ENCODE assay signal across 8 cellular contexts in genomic region chr12:82650627-82651337, GRCh38. TPM values are rescaled to one million over a fixed set of nuclear protein-coding genes. Genes with fewer than 3 reads are reported as not detected.
DNase-seq lines count a peak whose midpoint lies in the region; FAIRE-seq and TF ChIP-seq lines count a peak whose summit lies in the region.

No MANE protein-coding gene starts in this region.

- CTCF ChIA-PET in HEK293 (lab: Yijun Ruan, JAX), result interaction anchor here (1.8 kb wide), 1 partner anchor 34 kb away, joined by 8 read pairs; no protein-coding TSS in a partner anchor

- WGBS in esophagus, 2 donors, result 31 to 50% methylated on average over 3 of the region's 3 CpGs

- H3K27ac ChIP-seq in HEK293 (ENCODE audit: extremely low read depth, low read depth, low read length) (no peak overlapping the region), esophagus (ENCODE audit: low read depth in 2 of 2, low read length in 1 of 2) (peak overlapping the region; percentile 54 to 80)

- FAIRE-seq in urothelium cell line (lab: Jason Lieb, UNC), result no peak

- H3K36me3 ChIP-seq in HEK293 (ENCODE audit: control insufficient read depth in 2 of 2, insufficient read depth in 1 of 2, low read length in 2 of 2) (no peaks in the 10 kb centered on the region), esophagus (ENCODE audit: control insufficient read depth in 2 of 2, insufficient read depth in 2 of 2, low read length in 1 of 2) (no peaks in the 10 kb centered on the region)

- H3K4me1 ChIP-seq in HEK293 (ENCODE audit: control insufficient read depth, insufficient read depth, low read length), result peaks cover 7% of the 10 kb centered on the region
- H3K4me1 ChIP-seq in esophagus (ENCODE audit: control insufficient read depth in 2 of 2, insufficient read depth in 2 of 2, low read length in 1 of 2), result no peaks in the 10 kb centered on the region

- peak; percentile 40 for DNase-seq in NCI-H2171 treated with DMSO at 0.1 percent for 48 hours (lab: John Stamatoyannopoulos, UW)
- DNase-seq in NCI-H2171 (lab: John Stamatoyannopoulos, UW), result no peak
- DNase-seq in M059J (ENCODE audit: low read depth), result peak; percentile 15
- peak; percentile 61 for DNase-seq in urothelium cell line (ENCODE audit: low spot score)
- no peak for DNase-seq in NCI-H1092 (lab: John Stamatoyannopoulos, UW)
- no peak for DNase-seq in OCI-M2 (lab: John Stamatoyannopoulos, UW; ENCODE audit: unreplicated experiment)

- TF ChIP-seq CTCF in HEK293 (tag by site-specific recombination; IDR thresholded peaks at IDR 0.05), result no peak

- H3K9me3 ChIP-seq in HEK293 (ENCODE audit: control insufficient read depth, insufficient read depth, low read depth, low read length), result no peaks in the 10 kb centered on the region
- H3K9me3 ChIP-seq in esophagus (ENCODE audit: control insufficient read depth in 2 of 2, insufficient read depth in 1 of 2, low read depth in 1 of 2, low read length in 1 of 2), result no peaks in the 10 kb centered on the region

- no peak overlapping the region for H3K4me3 ChIP-seq in HEK293 (ENCODE audit: low read depth, low read length)
- no peak overlapping the region for H3K4me3 ChIP-seq in esophagus (ENCODE audit: low read depth in 1 of 2, low read length in 2 of 2)

- H3K27me3 ChIP-seq in esophagus (ENCODE audit: control insufficient read depth in 1 of 2, insufficient read depth in 2 of 2, low read length in 2 of 2), result no peaks in the 10 kb centered on the region

- POLR2A ChIA-PET in HEK293 (lab: Yijun Ruan, JAX), result interaction anchor here (0.6 to 1.3 kb wide), 2 partner anchors 36 to 123 kb away, joined by 3 to 4 read pairs; partner anchors contain the start of gene TMTC2

TF ChIP-seq in HEK293, 187 proteins besides CTCF, POLR2A, EP300 and RAD21 (continues in another document):
- peak; percentile 27; the same call in 1 of the 2 replicates for TF ChIP-seq KLF9 (tag by site-specific recombination; IDR thresholded peaks at IDR 0.05; ENCODE audit: low read depth)
- TF ChIP-seq ZNF449 (tag by site-specific recombination; IDR thresholded peaks at IDR 0.05), result no peak
- TF ChIP-seq KLF8 (tag by site-specific recombination; IDR thresholded peaks at IDR 0.05), result peak; percentile 43; the same call in 1 of the 2 replicates
- peak; percentile 46; the same call in 1 of the 2 replicates for TF ChIP-seq HIC1 (tag by site-specific recombination; IDR thresholded peaks at IDR 0.05)
- peak; percentile 58 for TF ChIP-seq GLIS1 (tag by site-specific recombination; IDR thresholded peaks at IDR 0.05)
- no peak for TF ChIP-seq ZNF23 (tag by site-specific recombination; IDR thresholded peaks at IDR 0.05; ENCODE audit: borderline replicate concordance)
- TF ChIP-seq IKZF3 (tag by site-specific recombination; IDR thresholded peaks at IDR 0.05), result peak; percentile 56; the same call in 1 of the 2 replicates
- 0 out of 2 replicates have a peak, but pooled peaks have one; percentile 51 for TF ChIP-seq TSHZ1 (tag by site-specific recombination; IDR thresholded peaks at IDR 0.05; ENCODE audit: borderline replicate concordance)
- no peak for TF ChIP-seq ZNF48 (tag by site-specific recombination; IDR thresholded peaks at IDR 0.05)
- no peak for TF ChIP-seq FEZF1 (tag by site-specific recombination; IDR thresholded peaks at IDR 0.05)
- no peak for TF ChIP-seq ZEB2 (tag by site-specific recombination; IDR thresholded peaks at IDR 0.05)
- TF ChIP-seq ZBTB17 (tag by site-specific recombination; IDR thresholded peaks at IDR 0.05), result peak; percentile 66
- no peak for TF ChIP-seq ZFP69B (tag by site-specific recombination; IDR thresholded peaks at IDR 0.05)
- no peak for TF ChIP-seq ZNF426 (tag by site-specific recombination; IDR thresholded peaks at IDR 0.05)
- no peak for TF ChIP-seq ZNF830 (tag by site-specific recombination; IDR thresholded peaks at IDR 0.05; ENCODE audit: low read depth)
- no peak for TF ChIP-seq ZBTB48 (tag by site-specific recombination; IDR thresholded peaks at IDR 0.05)
- peak; percentile 51 for TF ChIP-seq SP3 (tag by site-specific recombination; IDR thresholded peaks at IDR 0.05)
- no peak for TF ChIP-seq SETDB1 (IDR thresholded peaks at IDR 0.05; ENCODE audit: insufficient read length, low read length)
- TF ChIP-seq PRDM1 (tag by site-specific recombination; IDR thresholded peaks at IDR 0.05), result peak; percentile 44; the same call in 1 of the 2 replicates
- TF ChIP-seq ZNF629 (tag by site-specific recombination; IDR thresholded peaks at IDR 0.05), result peak; percentile 72
- TF ChIP-seq ZNF10 (tag by site-specific recombination; IDR thresholded peaks at IDR 0.05), result peak; percentile 54; the same call in 1 of the 2 replicates
- peak; percentile 35; the same call in 1 of the 2 replicates for TF ChIP-seq OSR2 (tag by site-specific recombination; IDR thresholded peaks at IDR 0.05)
- TF ChIP-seq ATF2 (tag by site-specific recombination; IDR thresholded peaks at IDR 0.05; ENCODE audit: low read depth), result no peak
- peak; percentile 32 for TF ChIP-seq SP2 (tag by site-specific recombination; IDR thresholded peaks at IDR 0.05)
- peak; percentile 65 for TF ChIP-seq SP7 (tag by site-specific recombination; IDR thresholded peaks at IDR 0.05)
- TF ChIP-seq ZNF837 (tag by site-specific recombination; IDR thresholded peaks at IDR 0.05), result no peak
- TF ChIP-seq ZNF335 (tag by site-specific recombination; conservative IDR thresholded peaks at IDR 0.05), result peak; percentile 84

RNA-seq across cellular contexts. Expression of gene TMTC2, which starts 35.9 kb away (rescaled TPM):
- total RNA-seq in M059J (2014; rRNA removed; shearing (Covaris generic)), result 0.05 and 0.57 TPM in 2 replicates
- polyA plus RNA-seq in esophagus, result 10 to 100 TPM in 1 of 2 donors, 1 to 10 TPM in 1; 7.4 to 10.5 TPM

Comparison
In these comparisons a context has a peak if more than half of its experiments do, and no peak if none do; other contexts are left out.
1. DNase-seq: peak in NCI-H2171 treated with DMSO at 0.1 percent for 48 hours (single experiment), M059J (single experiment) and urothelium cell line (single experiment); none in NCI-H2171 (single experiment), NCI-H1092 (single experiment) and OCI-M2 (single experiment).